2 cellular contexts compared by ENCODE assay signal in the genomic region with DNA sequence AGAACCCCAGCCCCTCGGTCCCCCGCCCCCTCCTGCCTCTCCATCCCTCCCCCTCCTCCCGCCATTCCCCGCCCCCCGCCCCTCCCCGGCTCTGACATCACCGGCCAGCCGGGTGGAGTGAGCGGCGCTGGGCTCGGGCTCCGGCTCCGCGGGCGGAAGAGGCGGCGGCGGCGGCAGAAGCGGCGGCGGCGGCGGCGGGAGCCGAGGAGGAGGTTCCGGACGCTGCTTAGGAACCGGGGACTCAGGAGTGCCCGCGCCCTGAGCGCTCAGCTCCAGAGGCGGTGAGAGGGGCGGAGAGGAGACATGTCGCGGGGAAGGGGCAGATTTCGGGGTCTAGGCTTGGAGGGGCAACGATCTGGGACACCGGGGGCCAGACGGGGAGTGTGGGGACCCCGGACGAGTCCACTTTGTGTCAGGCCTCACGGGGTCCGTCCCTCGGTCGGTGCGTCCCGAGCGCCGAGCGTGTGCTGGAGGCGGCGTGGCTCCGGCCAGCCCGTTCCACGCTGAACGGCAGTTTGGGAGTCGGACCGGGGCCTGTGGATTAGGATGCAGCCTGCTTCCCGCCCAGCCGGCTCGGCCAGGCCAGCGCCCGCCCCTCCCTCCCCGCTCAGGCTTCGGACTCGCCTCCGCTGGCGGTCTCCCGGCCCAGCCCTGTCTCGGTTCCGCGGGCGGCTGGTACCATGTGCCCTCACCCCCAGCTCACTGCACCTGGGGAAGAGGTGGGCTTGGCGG.
TF ChIP-seq lines count a peak whose summit lies in the region.

A gene with protein sequence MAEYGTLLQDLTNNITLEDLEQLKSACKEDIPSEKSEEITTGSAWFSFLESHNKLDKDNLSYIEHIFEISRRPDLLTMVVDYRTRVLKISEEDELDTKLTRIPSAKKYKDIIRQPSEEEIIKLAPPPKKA (plus strand): TSS at position 143 of the 732 bp plus-strand sequence. CDS start 6,161 bp downstream, outside the sequence.

TF ChIP-seq in HEK293, 187 proteins besides CTCF, POLR2A, EP300 and RAD21 (continued from another document):
- TF ChIP-seq REPIN1 (tag by site-specific recombination; IDR thresholded peaks at IDR 0.05; ENCODE audit: low read depth) (no peak), KLF16 (tag by site-specific recombination; IDR thresholded peaks at IDR 0.05) (peak; percentile 70), ZFP69B (tag by site-specific recombination; IDR thresholded peaks at IDR 0.05) (no peak; the same call in 1 of the 2 replicates), ZNF768 (tag by site-specific recombination; IDR thresholded peaks at IDR 0.05) (no peak; the same call in 1 of the 2 replicates), ZNF112 (tag by site-specific recombination; IDR thresholded peaks at IDR 0.05) (no peak), RBAK (tag by site-specific recombination; IDR thresholded peaks at IDR 0.05) (no peak), ZSCAN23 (tag by site-specific recombination; IDR thresholded peaks at IDR 0.05) (peak; percentile 16; the same call in 1 of the 2 replicates), ZNF169 (tag by site-specific recombination; IDR thresholded peaks at IDR 0.05) (no peak), MYNN (tag by site-specific recombination; IDR thresholded peaks at IDR 0.05; ENCODE audit: borderline replicate concordance) (no peak), KLF8 (tag by site-specific recombination; IDR thresholded peaks at IDR 0.05) (peak; percentile 68; the same call in 1 of the 2 replicates), ZNF24 (tag by site-specific recombination; IDR thresholded peaks at IDR 0.05) (no peak)
- TF ChIP-seq, protein P1, sequence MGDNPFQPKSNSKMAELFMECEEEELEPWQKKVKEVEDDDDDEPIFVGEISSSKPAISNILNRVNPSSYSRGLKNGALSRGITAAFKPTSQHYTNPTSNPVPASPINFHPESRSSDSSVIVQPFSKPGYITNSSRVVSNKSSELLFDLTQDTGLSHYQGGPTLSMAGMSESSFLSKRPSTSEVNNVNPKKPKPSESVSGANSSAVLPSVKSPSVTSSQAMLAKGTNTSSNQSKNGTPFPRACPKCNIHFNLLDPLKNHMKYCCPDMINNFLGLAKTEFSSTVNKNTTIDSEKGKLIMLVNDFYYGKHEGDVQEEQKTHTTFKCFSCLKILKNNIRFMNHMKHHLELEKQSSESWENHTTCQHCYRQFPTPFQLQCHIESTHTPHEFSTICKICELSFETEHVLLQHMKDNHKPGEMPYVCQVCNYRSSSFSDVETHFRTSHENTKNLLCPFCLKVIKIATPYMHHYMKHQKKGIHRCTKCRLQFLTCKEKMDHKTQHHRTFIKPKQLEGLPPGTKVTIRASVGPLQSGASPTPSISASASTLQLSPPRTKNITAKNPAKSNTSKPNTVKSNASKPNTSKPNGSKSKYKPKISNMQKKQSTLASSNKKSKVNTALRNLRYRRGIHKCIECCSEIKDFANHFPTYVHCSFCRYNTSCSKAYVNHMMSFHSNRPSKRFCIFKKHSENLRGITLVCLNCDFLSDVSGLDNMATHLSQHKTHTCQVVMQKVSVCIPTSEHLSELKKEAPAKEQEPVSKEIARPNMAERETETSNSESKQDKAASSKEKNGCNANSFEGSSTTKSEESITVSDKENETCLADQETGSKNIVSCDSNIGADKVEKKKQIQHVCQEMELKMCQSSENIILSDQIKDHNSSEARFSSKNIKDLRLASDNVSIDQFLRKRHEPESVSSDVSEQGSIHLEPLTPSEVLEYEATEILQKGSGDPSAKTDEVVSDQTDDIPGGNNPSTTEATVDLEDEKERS (tag by site-specific recombination; IDR thresholded peaks at IDR 0.05) = no peak
- TF ChIP-seq, protein P2, sequence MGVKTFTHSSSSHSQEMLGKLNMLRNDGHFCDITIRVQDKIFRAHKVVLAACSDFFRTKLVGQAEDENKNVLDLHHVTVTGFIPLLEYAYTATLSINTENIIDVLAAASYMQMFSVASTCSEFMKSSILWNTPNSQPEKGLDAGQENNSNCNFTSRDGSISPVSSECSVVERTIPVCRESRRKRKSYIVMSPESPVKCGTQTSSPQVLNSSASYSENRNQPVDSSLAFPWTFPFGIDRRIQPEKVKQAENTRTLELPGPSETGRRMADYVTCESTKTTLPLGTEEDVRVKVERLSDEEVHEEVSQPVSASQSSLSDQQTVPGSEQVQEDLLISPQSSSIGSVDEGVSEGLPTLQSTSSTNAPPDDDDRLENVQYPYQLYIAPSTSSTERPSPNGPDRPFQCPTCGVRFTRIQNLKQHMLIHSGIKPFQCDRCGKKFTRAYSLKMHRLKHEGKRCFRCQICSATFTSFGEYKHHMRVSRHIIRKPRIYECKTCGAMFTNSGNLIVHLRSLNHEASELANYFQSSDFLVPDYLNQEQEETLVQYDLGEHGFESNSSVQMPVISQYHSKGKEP (tag by site-specific recombination; IDR thresholded peaks at IDR 0.05) = no peak

TF ChIP-seq in HepG2, 621 proteins besides CTCF, POLR2A, EP300 and RAD21 (continued from another document and continues in another):
- TF ChIP-seq, protein P3, sequence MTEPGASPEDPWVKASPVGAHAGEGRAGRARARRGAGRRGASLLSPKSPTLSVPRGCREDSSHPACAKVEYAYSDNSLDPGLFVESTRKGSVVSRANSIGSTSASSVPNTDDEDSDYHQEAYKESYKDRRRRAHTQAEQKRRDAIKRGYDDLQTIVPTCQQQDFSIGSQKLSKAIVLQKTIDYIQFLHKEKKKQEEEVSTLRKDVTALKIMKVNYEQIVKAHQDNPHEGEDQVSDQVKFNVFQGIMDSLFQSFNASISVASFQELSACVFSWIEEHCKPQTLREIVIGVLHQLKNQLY (CRISPR knock-in tag; IDR thresholded peaks at IDR 0.05) = no peak
- TF ChIP-seq SMAD3 (CRISPR knock-in tag; IDR thresholded peaks at IDR 0.05) (no peak), MXI1 (IDR thresholded peaks at IDR 0.05; ENCODE audit: borderline replicate concordance, low read depth, low read length) (0 out of 3 replicates have a peak, but pooled peaks have one; percentile 11), YEATS2 (CRISPR knock-in tag; IDR thresholded peaks at IDR 0.05; ENCODE audit: borderline replicate concordance) (peak; percentile 39; the same call in 1 of the 2 replicates), ZFY (CRISPR knock-in tag; IDR thresholded peaks at IDR 0.05) (peak; percentile 87), NFYB (CRISPR knock-in tag; IDR thresholded peaks at IDR 0.05) (no peak), ZSCAN21 (CRISPR knock-in tag; IDR thresholded peaks at IDR 0.05; ENCODE audit: borderline replicate concordance) (peak; percentile 46; the same call in 1 of the 2 replicates), ZNF776 (CRISPR knock-in tag; IDR thresholded peaks at IDR 0.05) (peak; percentile 34; the same call in 1 of the 2 replicates), ZBTB7B (CRISPR knock-in tag; IDR thresholded peaks at IDR 0.05) (no peak), ZNF772 (CRISPR knock-in tag; IDR thresholded peaks at IDR 0.05) (no peak), FOXA1 (IDR thresholded peaks at IDR 0.05) (no peak), FOXA1 (CRISPR knock-in tag; IDR thresholded peaks at IDR 0.05) (no peak), ZNF780A (CRISPR knock-in tag; IDR thresholded peaks at IDR 0.05) (no peak), GTF3A (CRISPR knock-in tag; conservative IDR thresholded peaks at IDR 0.05) (no peak), RBAK (CRISPR knock-in tag; IDR thresholded peaks at IDR 0.05) (no peak), ZSCAN25 (CRISPR knock-in tag; IDR thresholded peaks at IDR 0.05) (peak; percentile 45; the same call in 1 of the 2 replicates), TBX2 (CRISPR knock-in tag; IDR thresholded peaks at IDR 0.05; ENCODE audit: borderline replicate concordance) (0 out of 2 replicates have a peak, but pooled peaks have one; percentile 30), ZNF567 (CRISPR knock-in tag; IDR thresholded peaks at IDR 0.05; ENCODE audit: borderline replicate concordance) (no peak)
- TF ChIP-seq, protein P4, sequence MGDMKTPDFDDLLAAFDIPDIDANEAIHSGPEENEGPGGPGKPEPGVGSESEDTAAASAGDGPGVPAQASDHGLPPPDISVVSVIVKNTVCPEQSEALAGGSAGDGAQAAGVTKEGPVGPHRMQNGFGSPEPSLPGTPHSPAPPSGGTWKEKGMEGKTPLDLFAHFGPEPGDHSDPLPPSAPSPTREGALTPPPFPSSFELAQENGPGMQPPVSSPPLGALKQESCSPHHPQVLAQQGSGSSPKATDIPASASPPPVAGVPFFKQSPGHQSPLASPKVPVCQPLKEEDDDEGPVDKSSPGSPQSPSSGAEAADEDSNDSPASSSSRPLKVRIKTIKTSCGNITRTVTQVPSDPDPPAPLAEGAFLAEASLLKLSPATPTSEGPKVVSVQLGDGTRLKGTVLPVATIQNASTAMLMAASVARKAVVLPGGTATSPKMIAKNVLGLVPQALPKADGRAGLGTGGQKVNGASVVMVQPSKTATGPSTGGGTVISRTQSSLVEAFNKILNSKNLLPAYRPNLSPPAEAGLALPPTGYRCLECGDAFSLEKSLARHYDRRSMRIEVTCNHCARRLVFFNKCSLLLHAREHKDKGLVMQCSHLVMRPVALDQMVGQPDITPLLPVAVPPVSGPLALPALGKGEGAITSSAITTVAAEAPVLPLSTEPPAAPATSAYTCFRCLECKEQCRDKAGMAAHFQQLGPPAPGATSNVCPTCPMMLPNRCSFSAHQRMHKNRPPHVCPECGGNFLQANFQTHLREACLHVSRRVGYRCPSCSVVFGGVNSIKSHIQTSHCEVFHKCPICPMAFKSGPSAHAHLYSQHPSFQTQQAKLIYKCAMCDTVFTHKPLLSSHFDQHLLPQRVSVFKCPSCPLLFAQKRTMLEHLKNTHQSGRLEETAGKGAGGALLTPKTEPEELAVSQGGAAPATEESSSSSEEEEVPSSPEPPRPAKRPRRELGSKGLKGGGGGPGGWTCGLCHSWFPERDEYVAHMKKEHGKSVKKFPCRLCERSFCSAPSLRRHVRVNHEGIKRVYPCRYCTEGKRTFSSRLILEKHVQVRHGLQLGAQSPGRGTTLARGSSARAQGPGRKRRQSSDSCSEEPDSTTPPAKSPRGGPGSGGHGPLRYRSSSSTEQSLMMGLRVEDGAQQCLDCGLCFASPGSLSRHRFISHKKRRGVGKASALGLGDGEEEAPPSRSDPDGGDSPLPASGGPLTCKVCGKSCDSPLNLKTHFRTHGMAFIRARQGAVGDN (CRISPR knock-in tag; IDR thresholded peaks at IDR 0.05) = peak; percentile 81
- TF ChIP-seq, protein P5, sequence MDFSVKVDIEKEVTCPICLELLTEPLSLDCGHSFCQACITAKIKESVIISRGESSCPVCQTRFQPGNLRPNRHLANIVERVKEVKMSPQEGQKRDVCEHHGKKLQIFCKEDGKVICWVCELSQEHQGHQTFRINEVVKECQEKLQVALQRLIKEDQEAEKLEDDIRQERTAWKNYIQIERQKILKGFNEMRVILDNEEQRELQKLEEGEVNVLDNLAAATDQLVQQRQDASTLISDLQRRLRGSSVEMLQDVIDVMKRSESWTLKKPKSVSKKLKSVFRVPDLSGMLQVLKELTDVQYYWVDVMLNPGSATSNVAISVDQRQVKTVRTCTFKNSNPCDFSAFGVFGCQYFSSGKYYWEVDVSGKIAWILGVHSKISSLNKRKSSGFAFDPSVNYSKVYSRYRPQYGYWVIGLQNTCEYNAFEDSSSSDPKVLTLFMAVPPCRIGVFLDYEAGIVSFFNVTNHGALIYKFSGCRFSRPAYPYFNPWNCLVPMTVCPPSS (IDR thresholded peaks at IDR 0.05) = no peak
- TF ChIP-seq, protein P6, sequence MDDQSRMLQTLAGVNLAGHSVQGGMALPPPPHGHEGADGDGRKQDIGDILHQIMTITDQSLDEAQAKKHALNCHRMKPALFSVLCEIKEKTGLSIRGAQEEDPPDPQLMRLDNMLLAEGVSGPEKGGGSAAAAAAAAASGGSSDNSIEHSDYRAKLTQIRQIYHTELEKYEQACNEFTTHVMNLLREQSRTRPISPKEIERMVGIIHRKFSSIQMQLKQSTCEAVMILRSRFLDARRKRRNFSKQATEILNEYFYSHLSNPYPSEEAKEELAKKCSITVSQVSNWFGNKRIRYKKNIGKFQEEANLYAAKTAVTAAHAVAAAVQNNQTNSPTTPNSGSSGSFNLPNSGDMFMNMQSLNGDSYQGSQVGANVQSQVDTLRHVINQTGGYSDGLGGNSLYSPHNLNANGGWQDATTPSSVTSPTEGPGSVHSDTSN (CRISPR knock-in tag; IDR thresholded peaks at IDR 0.05; ENCODE audit: borderline replicate concordance) = no peak
- TF ChIP-seq, protein P7, sequence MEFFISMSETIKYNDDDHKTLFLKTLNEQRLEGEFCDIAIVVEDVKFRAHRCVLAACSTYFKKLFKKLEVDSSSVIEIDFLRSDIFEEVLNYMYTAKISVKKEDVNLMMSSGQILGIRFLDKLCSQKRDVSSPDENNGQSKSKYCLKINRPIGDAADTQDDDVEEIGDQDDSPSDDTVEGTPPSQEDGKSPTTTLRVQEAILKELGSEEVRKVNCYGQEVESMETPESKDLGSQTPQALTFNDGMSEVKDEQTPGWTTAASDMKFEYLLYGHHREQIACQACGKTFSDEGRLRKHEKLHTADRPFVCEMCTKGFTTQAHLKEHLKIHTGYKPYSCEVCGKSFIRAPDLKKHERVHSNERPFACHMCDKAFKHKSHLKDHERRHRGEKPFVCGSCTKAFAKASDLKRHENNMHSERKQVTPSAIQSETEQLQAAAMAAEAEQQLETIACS (CRISPR knock-in tag; IDR thresholded peaks at IDR 0.05) = no peak
- TF ChIP-seq, protein P8, sequence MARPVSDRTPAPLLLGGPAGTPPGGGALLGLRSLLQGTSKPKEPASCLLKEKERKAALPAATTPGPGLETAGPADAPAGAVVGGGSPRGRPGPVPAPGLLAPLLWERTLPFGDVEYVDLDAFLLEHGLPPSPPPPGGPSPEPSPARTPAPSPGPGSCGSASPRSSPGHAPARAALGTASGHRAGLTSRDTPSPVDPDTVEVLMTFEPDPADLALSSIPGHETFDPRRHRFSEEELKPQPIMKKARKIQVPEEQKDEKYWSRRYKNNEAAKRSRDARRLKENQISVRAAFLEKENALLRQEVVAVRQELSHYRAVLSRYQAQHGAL (CRISPR knock-in tag; IDR thresholded peaks at IDR 0.05; ENCODE audit: not compliant biosample characterization) = no peak
- TF ChIP-seq, protein P9, sequence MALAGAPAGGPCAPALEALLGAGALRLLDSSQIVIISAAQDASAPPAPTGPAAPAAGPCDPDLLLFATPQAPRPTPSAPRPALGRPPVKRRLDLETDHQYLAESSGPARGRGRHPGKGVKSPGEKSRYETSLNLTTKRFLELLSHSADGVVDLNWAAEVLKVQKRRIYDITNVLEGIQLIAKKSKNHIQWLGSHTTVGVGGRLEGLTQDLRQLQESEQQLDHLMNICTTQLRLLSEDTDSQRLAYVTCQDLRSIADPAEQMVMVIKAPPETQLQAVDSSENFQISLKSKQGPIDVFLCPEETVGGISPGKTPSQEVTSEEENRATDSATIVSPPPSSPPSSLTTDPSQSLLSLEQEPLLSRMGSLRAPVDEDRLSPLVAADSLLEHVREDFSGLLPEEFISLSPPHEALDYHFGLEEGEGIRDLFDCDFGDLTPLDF (CRISPR knock-in tag; IDR thresholded peaks at IDR 0.05) = 0 out of 2 replicates have a peak, but pooled peaks have one; percentile 56
